21 cellular contexts compared by ENCODE assay signal in the genomic region with DNA sequence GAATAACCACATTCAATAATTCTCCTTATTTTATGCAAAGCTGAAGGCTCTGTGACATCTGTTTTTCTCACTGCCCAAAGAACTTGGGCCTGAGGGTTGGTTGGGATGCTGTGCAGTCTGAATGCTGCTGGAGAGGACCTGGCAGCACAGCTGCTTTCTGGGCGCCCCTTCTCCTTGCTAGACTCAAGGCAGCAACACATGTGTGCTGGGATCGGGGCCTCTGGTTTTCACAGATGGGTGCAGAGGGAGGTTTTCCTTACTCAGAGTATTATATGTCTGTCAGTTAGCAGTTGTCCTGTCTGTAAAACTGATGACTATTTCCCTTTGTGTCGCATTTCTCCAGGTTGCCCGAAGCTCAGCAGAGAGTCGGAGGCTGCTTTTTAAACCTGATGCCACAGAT. TPM values are rescaled to one million over a fixed set of nuclear protein-coding genes. Genes with fewer than 3 reads are reported as not detected.
"Had no signal": no experiment of that assay in that cellular context is flagged by ENCODE, and none has a peak within 500 bp of the region (broad histone marks: within the 10 kb centered on the region; RNA-seq: fewer than 3 reads in every experiment).

No MANE protein-coding gene starts in this region.

- H3K9me3 ChIP-seq: ascending aorta, colonic mucosa, gastrocnemius medialis, heart right ventricle, stomach, testis had no signal

- H3K4me3 Mint-ChIP-seq: activated CD4-positive, alpha-beta T cell treated with anti-CD3 and anti-CD28 coated beads for 36 hours; central memory CD8-positive, alpha-beta T cell; T-helper 2 cell treated with Interferon-gamma antibody and Interleukin-4, amounts not matched to agents 5 μg/mL and 100 μg/mL, for 36 hours; type B pancreatic cell; WTC11 had no signal

- H3K36me3 ChIP-seq: colonic mucosa had no signal

- ATAC-seq: activated CD4-positive, alpha-beta T cell treated with anti-CD3 and anti-CD28 coated beads for 36 hours; gastrocnemius medialis; heart right ventricle; WTC11 had no signal

- H3K27me3 ChIP-seq: ascending aorta, colonic mucosa, gastrocnemius medialis, heart right ventricle, stomach, testis had no signal

- H3K27ac ChIP-seq: ascending aorta, colonic mucosa, heart right ventricle, stomach, testis had no signal

- H3K27ac Mint-ChIP-seq: activated CD4-positive, alpha-beta T cell treated with anti-CD3 and anti-CD28 coated beads for 36 hours; activated T-helper 2 cell treated with anti-CD3 and anti-CD28 coated beads, Interferon-gamma antibody, Interleukin-2, Interleukin-4, amounts not matched to agents 10 μg/mL and 5 μg/mL and 100 μg/mL, durations not matched to agents 14 hours and 24 hours and 36 hours; T-helper 2 cell treated with Interferon-gamma antibody and Interleukin-4, amounts not matched to agents 5 μg/mL and 100 μg/mL, for 36 hours; type B pancreatic cell had no signal

- H3K27me3 Mint-ChIP-seq: activated CD4-positive, alpha-beta T cell treated with anti-CD3 and anti-CD28 coated beads for 36 hours; central memory CD8-positive, alpha-beta T cell; type B pancreatic cell had no signal

- H3K9me3 Mint-ChIP-seq: activated T-helper 2 cell treated with anti-CD3 and anti-CD28 coated beads, Interferon-gamma antibody, Interleukin-2, Interleukin-4, amounts not matched to agents 10 μg/mL and 5 μg/mL and 100 μg/mL, durations not matched to agents 14 hours and 24 hours and 36 hours; central memory CD8-positive, alpha-beta T cell; T-helper 2 cell treated with Interferon-gamma antibody and Interleukin-4, amounts not matched to agents 5 μg/mL and 100 μg/mL, for 36 hours; type B pancreatic cell; WTC11 had no signal

- DNase-seq: activated CD4-positive, alpha-beta T cell treated with anti-CD3 and anti-CD28 coated beads for 36 hours; activated CD4-positive, alpha-beta T cell treated with anti-CD3 and anti-CD28 coated beads, Interleukin-2, amount 50 U/mL, for 48 hours; activated naive CD4-positive, alpha-beta T cell treated with Interleukin-2 at 50 U/mL for 16 hours; colonic mucosa; gastrocnemius medialis; heart right ventricle; kidney glomerular epithelial cell; mesendoderm; occipital lobe; stimulated activated CD4-positive, alpha-beta T cell treated with anti-CD3 and anti-CD28 coated beads, Interleukin-2, amount 100 ng/mL, for 24 hours; stomach; testis had no signal

- H3K4me1 ChIP-seq: colonic mucosa, testis had no signal

- H3K4me3 ChIP-seq: ascending aorta, colonic mucosa, gastrocnemius medialis, heart right ventricle, stomach, testis had no signal

RNA-seq across cellular contexts. Expression of gene TEX29, which starts 53.2 kb away (rescaled TPM):
- total RNA-seq: ascending aorta, occipital lobe, skeletal muscle tissue, stomach had no signal
- polyA plus RNA-seq: liver, neural cell had no signal
